In the genomic region with DNA sequence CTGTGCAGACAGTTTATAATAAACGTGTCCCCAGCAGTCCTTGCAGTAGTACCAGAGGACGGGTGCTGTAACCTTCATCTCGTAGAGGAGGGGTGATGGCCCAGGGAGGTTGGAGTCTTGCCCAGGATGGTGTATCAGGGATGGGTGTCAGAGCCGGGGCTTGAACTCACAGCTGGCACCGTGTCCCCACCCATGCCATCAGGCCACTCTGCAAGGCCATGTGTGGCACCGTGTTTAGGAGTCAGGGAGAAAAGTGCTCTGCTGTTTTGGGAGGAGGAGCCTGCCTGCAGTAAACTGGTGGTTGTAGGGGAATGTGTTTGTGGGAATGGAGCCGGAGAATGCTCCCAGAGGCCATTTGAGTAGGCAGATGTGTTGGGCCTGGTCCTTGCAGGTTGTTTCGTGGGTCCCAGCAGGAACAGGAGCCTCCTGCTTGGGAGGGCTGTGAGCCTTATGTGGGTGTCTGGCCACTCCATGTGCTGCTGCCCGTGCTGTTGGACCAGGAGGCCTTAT, we compare ENCODE assay signal across 1 cellular context.
TF ChIP-seq lines count a peak whose summit lies in the region.

No MANE protein-coding gene starts in this region.

TF ChIP-seq in endothelial cell of umbilical vein, 7 proteins besides CTCF, POLR2A, EP300 and RAD21:
- TF ChIP-seq GATA2 (IDR thresholded peaks at IDR 0.05; ENCODE audit: insufficient read depth, insufficient read length, low read depth, low read length) (no peak), JUN (IDR thresholded peaks at IDR 0.05; ENCODE audit: borderline replicate concordance, insufficient read depth, insufficient read length, low read depth) (no peak), EZH2 (IDR thresholded peaks at IDR 0.05; ENCODE audit: borderline replicate concordance, low read depth, low read length, severe bottlenecking) (no peak), MYC (IDR thresholded peaks at IDR 0.05; ENCODE audit: low read depth, low read length) (no peak), POLR2AphosphoS5 (IDR thresholded peaks at IDR 0.05; ENCODE audit: insufficient read depth, low read depth, low read length) (no peak), FOS (IDR thresholded peaks at IDR 0.05; ENCODE audit: borderline replicate concordance, insufficient read depth, low read length) (no peak)
- TF ChIP-seq, protein P1, sequence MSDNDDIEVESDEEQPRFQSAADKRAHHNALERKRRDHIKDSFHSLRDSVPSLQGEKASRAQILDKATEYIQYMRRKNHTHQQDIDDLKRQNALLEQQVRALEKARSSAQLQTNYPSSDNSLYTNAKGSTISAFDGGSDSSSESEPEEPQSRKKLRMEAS (IDR thresholded peaks at IDR 0.05; ENCODE audit: insufficient read depth, insufficient read length), result no peak
